In the genomic region with DNA sequence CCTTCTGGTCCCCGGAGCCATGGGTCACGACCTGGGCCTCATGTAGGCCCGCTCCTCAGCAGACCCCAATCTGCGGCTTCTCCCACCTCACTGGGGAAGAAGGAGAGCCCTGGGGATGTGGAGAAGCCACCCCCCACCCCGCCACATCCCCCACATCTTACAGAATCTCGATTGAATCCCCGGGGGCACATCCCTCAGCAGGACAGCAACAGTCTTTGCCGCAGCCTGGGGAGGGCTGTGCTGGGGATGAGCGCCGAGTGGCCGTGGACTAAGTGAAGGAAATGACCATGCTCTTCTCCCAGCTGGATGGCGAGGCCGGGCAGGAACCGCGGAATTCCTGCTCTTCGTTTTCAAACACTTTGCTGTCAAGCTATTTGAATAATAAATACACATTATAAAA, we compare ENCODE assay signal across 10 cellular contexts.
A peak's percentile ranks its signal among the peaks of the same experiment; 100 is the strongest.
DNase-seq lines count a peak whose midpoint lies in the region; ATAC-seq, FAIRE-seq and TF ChIP-seq lines count a peak whose summit lies in the region.
"Had no signal": no experiment of that assay in that cellular context is flagged by ENCODE, and none has a peak within 500 bp of the region (broad histone marks: within the 10 kb centered on the region; RNA-seq: fewer than 3 reads in every experiment).

No MANE protein-coding gene starts in this region.

- H3K79me2 ChIP-seq in DND-41 (ENCODE audit: insufficient read depth, low read length) = no peaks in the 10 kb centered on the region
- H3K79me2 ChIP-seq in osteoblast (ENCODE audit: insufficient read depth, low read length) = peaks cover 4% of the 10 kb centered on the region

- no peak overlapping the region for H2AFZ ChIP-seq in DND-41 (ENCODE audit: low read depth, low read length)
- H2AFZ ChIP-seq in osteoblast (ENCODE audit: low read length) = no peak overlapping the region

- no peak for TF ChIP-seq CTCF in DND-41 (IDR thresholded peaks at IDR 0.05; ENCODE audit: borderline replicate concordance, extremely low read depth, low read length, poor library complexity, severe bottlenecking)
- TF ChIP-seq CTCF in osteoblast (IDR thresholded peaks at IDR 0.05; ENCODE audit: extremely low read depth, low read depth, low read length) = no peak

- H3K4me2 ChIP-seq in DND-41 (ENCODE audit: insufficient read depth, low read length) (no peak overlapping the region), osteoblast (ENCODE audit: insufficient read depth, low read length) (peak overlapping the region; percentile 26)

- H3K4me3 ChIP-seq in DND-41 (ENCODE audit: low read depth in 1 of 2, low read length in 2 of 2) (no peak overlapping the region), NT2/D1 (ENCODE audit: insufficient read length, low read depth) (no peak overlapping the region), osteoblast (ENCODE audit: insufficient read depth, low read length) (no peak overlapping the region)
- H3K4me3 ChIP-seq: MG63 had no signal

- ATAC-seq in DND-41 (ENCODE audit: insufficient read depth, low read depth) = no peak
- no peak for ATAC-seq in HG03159 (IDR thresholded peaks at IDR 0.05; ENCODE audit: unreplicated experiment)

- no peaks in the 10 kb centered on the region for H4K20me1 ChIP-seq in DND-41 (ENCODE audit: insufficient read depth, low read length)
- H4K20me1 ChIP-seq in osteoblast (ENCODE audit: insufficient read depth, low read length) = peaks cover 20% of the 10 kb centered on the region

- H3K27me3 ChIP-seq in DND-41 (ENCODE audit: insufficient read depth, low read length, poor library complexity) (peaks cover 1% of the 10 kb centered on the region), NT2/D1 (ENCODE audit: insufficient read depth, insufficient read length) (peaks cover 7% of the 10 kb centered on the region), osteoblast (ENCODE audit: insufficient read depth, low read length) (no peaks in the 10 kb centered on the region)
- H3K27me3 ChIP-seq: MG63 had no signal

- H3K4me1 ChIP-seq in DND-41 (ENCODE audit: insufficient read depth, low read length) = no peaks in the 10 kb centered on the region
- peaks cover 15% of the 10 kb centered on the region for H3K4me1 ChIP-seq in NT2/D1 (ENCODE audit: insufficient read depth, insufficient read length)
- peaks cover 24% of the 10 kb centered on the region for H3K4me1 ChIP-seq in osteoblast (ENCODE audit: insufficient read depth, low read length)

- H3K9me3 ChIP-seq in DND-41 (ENCODE audit: insufficient read depth, low read length, severe bottlenecking) (no peaks in the 10 kb centered on the region), NT2/D1 (ENCODE audit: insufficient read depth, low read length) (no peaks in the 10 kb centered on the region), osteoblast (ENCODE audit: low read depth, low read length) (no peaks in the 10 kb centered on the region)
- H3K9me3 ChIP-seq: MG63 had no signal

- peak; percentile 2 for DNase-seq in DND-41
- DNase-seq in NT2/D1 (ENCODE audit: low read depth, low spot score) = no peak
- peak; percentile 40 for DNase-seq in dermis blood vessel endothelial cell
- no peak for DNase-seq in osteoblast (ENCODE audit: insufficient read length, low spot score, missing footprints)
- DNase-seq in NCI-H1930 (lab: John Stamatoyannopoulos, UW) = no peak
- no peak for DNase-seq in foreskin melanocyte
- DNase-seq in GM19239 (ENCODE audit: insufficient read length, low spot score) = no peak
- DNase-seq: stimulated activated CD4-positive, alpha-beta T cell treated with anti-CD3 and anti-CD28 coated beads, Interleukin-4, amount 100 ng/mL, for 24 hours had no signal

- H3K9ac ChIP-seq in DND-41 (ENCODE audit: low read depth, low read length) (no peak overlapping the region), NT2/D1 (ENCODE audit: insufficient read length, low read depth) (peak overlapping the region; percentile 50)

- H3K36me3 ChIP-seq in DND-41 (ENCODE audit: insufficient read depth, low read length) (no peaks in the 10 kb centered on the region), NT2/D1 (ENCODE audit: insufficient read depth, insufficient read length, low read length) (no peaks in the 10 kb centered on the region), osteoblast (ENCODE audit: insufficient read depth, low read length) (peaks cover 26% of the 10 kb centered on the region)
- H3K36me3 ChIP-seq: MG63 had no signal

- no peak overlapping the region for H3K27ac ChIP-seq in DND-41 (ENCODE audit: low read length)
- peak overlapping the region; percentile 42 for H3K27ac ChIP-seq in osteoblast (ENCODE audit: low read depth, low read length)

- no peak for FAIRE-seq in GM19239 (lab: Jason Lieb, UNC)

Comparison
In these comparisons a context has a peak if more than half of its experiments do, and no peak if none do; other contexts are left out.
1. DNase-seq: peak in DND-41 (single experiment) and dermis blood vessel endothelial cell (single experiment); none in NT2/D1 (single experiment), osteoblast (single experiment), NCI-H1930 (0 of 2), foreskin melanocyte (single experiment) and GM19239 (single experiment).